ENCODE assay signal across 3 cellular contexts in the genomic region with DNA sequence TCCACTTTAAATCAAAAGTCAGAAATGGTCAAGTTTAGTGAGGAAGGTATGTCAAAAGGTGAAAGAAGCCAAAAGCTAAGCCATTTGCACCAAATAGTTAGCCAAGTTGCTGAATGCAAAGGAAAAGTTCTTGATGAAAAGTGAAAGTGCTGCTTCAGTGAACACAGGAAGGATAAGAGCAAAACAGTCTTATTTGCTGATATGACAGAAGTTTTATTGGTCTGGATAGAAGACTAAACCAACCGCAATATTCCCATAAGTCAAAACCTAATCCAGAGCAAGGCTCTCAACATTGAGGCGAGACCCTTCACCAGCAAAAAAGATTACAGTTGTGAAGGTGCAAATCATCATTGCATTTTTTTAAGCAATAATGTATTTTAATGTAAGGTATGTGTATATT.
TF ChIP-seq lines count a peak whose summit lies in the region.

No MANE protein-coding gene starts in this region.

TF ChIP-seq in A549, 52 proteins besides CTCF, POLR2A, EP300 and RAD21:
- TF ChIP-seq, protein P1, sequence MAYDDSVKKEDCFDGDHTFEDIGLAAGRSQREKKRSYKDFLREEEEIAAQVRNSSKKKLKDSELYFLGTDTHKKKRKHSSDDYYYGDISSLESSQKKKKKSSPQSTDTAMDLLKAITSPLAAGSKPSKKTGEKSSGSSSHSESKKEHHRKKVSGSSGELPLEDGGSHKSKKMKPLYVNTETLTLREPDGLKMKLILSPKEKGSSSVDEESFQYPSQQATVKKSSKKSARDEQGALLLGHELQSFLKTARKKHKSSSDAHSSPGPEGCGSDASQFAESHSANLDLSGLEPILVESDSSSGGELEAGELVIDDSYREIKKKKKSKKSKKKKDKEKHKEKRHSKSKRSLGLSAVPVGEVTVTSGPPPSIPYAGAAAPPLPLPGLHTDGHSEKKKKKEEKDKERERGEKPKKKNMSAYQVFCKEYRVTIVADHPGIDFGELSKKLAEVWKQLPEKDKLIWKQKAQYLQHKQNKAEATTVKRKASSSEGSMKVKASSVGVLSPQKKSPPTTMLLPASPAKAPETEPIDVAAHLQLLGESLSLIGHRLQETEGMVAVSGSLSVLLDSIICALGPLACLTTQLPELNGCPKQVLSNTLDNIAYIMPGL (CRISPR knock-in tag; IDR thresholded peaks at IDR 0.05; ENCODE audit: borderline replicate concordance): no peak
- TF ChIP-seq MAFK (IDR thresholded peaks at IDR 0.05; ENCODE audit: partially characterized antibody): peak; percentile 62

TF ChIP-seq in IMR-90, 13 proteins besides CTCF, POLR2A, EP300 and RAD21 (continued from another document):
- TF ChIP-seq CHD1 (IDR thresholded peaks at IDR 0.05; ENCODE audit: low read depth, low read length): no peak
- no peak for TF ChIP-seq MAZ (IDR thresholded peaks at IDR 0.05; ENCODE audit: borderline replicate concordance, low read depth, low read length)
- no peak for TF ChIP-seq MXI1 (IDR thresholded peaks at IDR 0.05; ENCODE audit: borderline replicate concordance, low read depth, low read length)

TF ChIP-seq in K562, 482 proteins besides CTCF, POLR2A, EP300 and RAD21 (continued from another document):
- TF ChIP-seq ZNF316 (IDR thresholded peaks at IDR 0.05): 0 out of 2 replicates have a peak, but pooled peaks have one; percentile 12
